ENCODE assay signal across 12 cellular contexts in genomic region chr14:105275267-105275946, GRCh38. TPM values are rescaled to one million over a fixed set of nuclear protein-coding genes. Genes with fewer than 3 reads are reported as not detected.
DNase-seq lines count a peak whose midpoint lies in the region; ATAC-seq and TF ChIP-seq lines count a peak whose summit lies in the region.
"Had no signal": no experiment of that assay in that cellular context is flagged by ENCODE, and none has a peak within 500 bp of the region (broad histone marks: within the 10 kb centered on the region; RNA-seq: fewer than 3 reads in every experiment).

No MANE protein-coding gene starts in this region.

- no peak for ATAC-seq in central memory CD8-positive, alpha-beta T cell (replicated peaks; ENCODE audit: extremely low read depth, poor library complexity, severe bottlenecking)
- ATAC-seq in lower lobe of right lung (no peak), HG03571 (IDR thresholded peaks at IDR 0.05; ENCODE audit: unreplicated experiment) (no peak)

- peaks cover 8% of the 10 kb centered on the region for H3K4me1 Mint-ChIP-seq in activated CD4-positive, alpha-beta T cell treated with anti-CD3 and anti-CD28 coated beads, Interleukin-2, amount 10 ng/mL, durations not matched to agents 7 days and 5 days
- peaks cover 15% of the 10 kb centered on the region for H3K4me1 Mint-ChIP-seq in central memory CD8-positive, alpha-beta T cell

- peak overlapping the region; percentile 16 for H3K27ac Mint-ChIP-seq in activated CD4-positive, alpha-beta T cell treated with anti-CD3 and anti-CD28 coated beads, Interleukin-2, amount 10 ng/mL, durations not matched to agents 7 days and 5 days
- H3K27ac Mint-ChIP-seq in central memory CD8-positive, alpha-beta T cell (ENCODE audit: low read depth) = peak overlapping the region; percentile 77
- H3K27ac Mint-ChIP-seq: activated naive CD4-positive, alpha-beta T cell treated with anti-CD3 and anti-CD28 coated beads, Interleukin-2, amount 50 U/mL, for 24 hours had no signal

- no peak overlapping the region for H3K4me3 Mint-ChIP-seq in activated CD4-positive, alpha-beta T cell treated with anti-CD3 and anti-CD28 coated beads, Interleukin-2, amount 10 ng/mL, durations not matched to agents 7 days and 5 days
- H3K4me3 Mint-ChIP-seq in central memory CD8-positive, alpha-beta T cell = no peak overlapping the region
- H3K4me3 Mint-ChIP-seq: activated naive CD4-positive, alpha-beta T cell treated with anti-CD3 and anti-CD28 coated beads, Interleukin-2, amount 50 U/mL, for 24 hours had no signal

- intact Hi-C loops in lower lobe of right lung (cut with DNase I) (no loop called here), lower leg skin (cut with DNase I; ENCODE audit: low total_unique reads) (no loop called here)

- H3K27ac ChIP-seq in lower lobe of right lung (peak overlapping the region; percentile 26), substantia nigra (ENCODE audit: low read depth, low read length, poor library complexity, severe bottlenecking) (peak overlapping the region; percentile 16)

- H3K4me1 ChIP-seq in lower lobe of right lung = peaks cover 9% of the 10 kb centered on the region

- POLR2A ChIA-PET in activated CD4-positive, alpha-beta T cell treated with anti-CD3 and anti-CD28 coated beads, Interleukin-2, amount 10 ng/mL, durations not matched to agents 7 days and 5 days (lab: Charles Lee) = no interaction called here

- 68 to 81% methylated on average over 14 to 16 of the region's 16 CpGs for WGBS in lower leg skin, 2 donors

- no peaks in the 10 kb centered on the region for H3K27me3 Mint-ChIP-seq in activated CD4-positive, alpha-beta T cell treated with anti-CD3 and anti-CD28 coated beads, Interleukin-2, amount 10 ng/mL, durations not matched to agents 7 days and 5 days
- no peaks in the 10 kb centered on the region for H3K27me3 Mint-ChIP-seq in central memory CD8-positive, alpha-beta T cell
- H3K27me3 Mint-ChIP-seq: activated naive CD4-positive, alpha-beta T cell treated with anti-CD3 and anti-CD28 coated beads, Interleukin-2, amount 50 U/mL, for 24 hours had no signal

- TF ChIP-seq POLR2A in lower leg skin (IDR thresholded peaks at IDR 0.05) = no peak

- peaks cover 11% of the 10 kb centered on the region for H3K36me3 ChIP-seq in lower lobe of right lung

- no peaks in the 10 kb centered on the region for H3K27me3 ChIP-seq in lower lobe of right lung (ENCODE audit: low read depth)

- TF ChIP-seq CTCF in lower lobe of right lung (IDR thresholded peaks at IDR 0.05) (no peak), lower leg skin (IDR thresholded peaks at IDR 0.05) (no peak)

- H3K9me3 Mint-ChIP-seq in activated CD4-positive, alpha-beta T cell treated with anti-CD3 and anti-CD28 coated beads, Interleukin-2, amount 10 ng/mL, durations not matched to agents 7 days and 5 days = no peaks in the 10 kb centered on the region
- H3K9me3 Mint-ChIP-seq in central memory CD8-positive, alpha-beta T cell = no peaks in the 10 kb centered on the region
- H3K9me3 Mint-ChIP-seq: activated naive CD4-positive, alpha-beta T cell treated with anti-CD3 and anti-CD28 coated beads, Interleukin-2, amount 50 U/mL, for 24 hours had no signal

- CTCF ChIA-PET in activated CD4-positive, alpha-beta T cell treated with anti-CD3 and anti-CD28 coated beads, Interleukin-2, amount 10 ng/mL, durations not matched to agents 7 days and 5 days (lab: Charles Lee) = interaction anchor here (0.6 to 0.8 kb wide), 2 partner anchors 8 to 376 kb away, joined by 3 read pairs; no protein-coding TSS in a partner anchor

- no peaks in the 10 kb centered on the region for H3K36me3 Mint-ChIP-seq in activated CD4-positive, alpha-beta T cell treated with anti-CD3 and anti-CD28 coated beads, Interleukin-2, amount 10 ng/mL, durations not matched to agents 7 days and 5 days (ENCODE audit: low read depth)
- H3K36me3 Mint-ChIP-seq in central memory CD8-positive, alpha-beta T cell (ENCODE audit: insufficient read depth) = peaks cover 6% of the 10 kb centered on the region

- no peaks in the 10 kb centered on the region for H3K9me3 ChIP-seq in lower lobe of right lung

- DNase-seq in activated CD4-positive, alpha-beta T cell treated with anti-CD3 and anti-CD28 coated beads, Interleukin-2, amount 10 ng/mL, durations not matched to agents 7 days and 5 days = no peak
- no peak for DNase-seq in activated CD4-positive, alpha-beta T cell treated with anti-CD3 and anti-CD28 coated beads, Interleukin-2, amount 50 U/mL, for 4 hours
- DNase-seq in central memory CD8-positive, alpha-beta T cell (ENCODE audit: low spot score in 2 of 2) = no peak
- DNase-seq in lower lobe of right lung (no peak), substantia nigra (lab: John Stamatoyannopoulos, UW) (peak in 1 of 49 donors; percentile 50), lower leg skin (ENCODE audit: low spot score in 2 of 2) (no peak), HK-2 (ENCODE audit: unreplicated experiment) (no peak)
- DNase-seq: 8988T; NCI-H1436; stimulated activated naive CD4-positive, alpha-beta T cell treated with Interleukin-2 at 50 U/mL for 16 hours had no signal

- H3K4me3 ChIP-seq in lower lobe of right lung (no peak overlapping the region), lower leg skin (ENCODE audit: low read depth, poor library complexity, severe bottlenecking) (no peak overlapping the region)

RNA-seq across cellular contexts. Expression of gene BRF1, which starts 25.4 kb away (rescaled TPM):
- 10 to 100 TPM; 39.0 to 50.9 TPM for total RNA-seq in activated CD4-positive, alpha-beta T cell treated with anti-CD3 and anti-CD28 coated beads, Interleukin-2, amount 10 ng/mL, durations not matched to agents 7 days and 5 days
- total RNA-seq in lower lobe of right lung = 35.7 TPM
- total RNA-seq in lower leg skin = 10 to 100 TPM; 32.7 to 74.5 (median 43.0) TPM

RNA-seq across cellular contexts. Expression of gene BTBD6, which starts 27.1 kb away (rescaled TPM):
- 10 to 100 TPM; 43.7 to 43.9 TPM for total RNA-seq in activated CD4-positive, alpha-beta T cell treated with anti-CD3 and anti-CD28 coated beads, Interleukin-2, amount 10 ng/mL, durations not matched to agents 7 days and 5 days
- 53.0 TPM for total RNA-seq in lower lobe of right lung
- 10 to 100 TPM; 44.5 to 70.6 (median 62.6) TPM for total RNA-seq in lower leg skin

RNA-seq across cellular contexts. Expression of gene PACS2, which starts 39.1 kb away (rescaled TPM):
- total RNA-seq in activated CD4-positive, alpha-beta T cell treated with anti-CD3 and anti-CD28 coated beads, Interleukin-2, amount 10 ng/mL, durations not matched to agents 7 days and 5 days = 10 to 100 TPM; 43.3 to 46.8 TPM
- 79.7 TPM for total RNA-seq in lower lobe of right lung
- 10 to 100 TPM; 25.9 to 75.1 (median 54.3) TPM for total RNA-seq in lower leg skin
